Comparison of ENCODE assay signal across 10 cellular contexts in genomic region chr21:42047821-42048613, GRCh38. TPM values are rescaled to one million over a fixed set of nuclear protein-coding genes. Genes with fewer than 3 reads are reported as not detected.
DNase-seq lines count a peak whose midpoint lies in the region; ATAC-seq, FAIRE-seq and TF ChIP-seq lines count a peak whose summit lies in the region.
"Had no signal": no experiment of that assay in that cellular context is flagged by ENCODE, and none has a peak within 500 bp of the region (broad histone marks: within the 10 kb centered on the region; RNA-seq: fewer than 3 reads in every experiment).

No MANE protein-coding gene starts in this region.

- H3K9me3 ChIP-seq in Loucy (ENCODE audit: insufficient read depth, low read depth, low read length) (no peaks in the 10 kb centered on the region), lower lobe of right lung (no peaks in the 10 kb centered on the region)

- DNase-seq in caudate nucleus (lab: John Stamatoyannopoulos, UW) (peak in 6 of 61 donors; percentile 8 to 46 (median 21)), lower lobe of right lung (no peak), urothelium cell line (ENCODE audit: low spot score) (peak; percentile 68), NCI-H2029 (lab: John Stamatoyannopoulos, UW) (no peak)
- no peak for DNase-seq in stimulated activated CD4-positive, alpha-beta T cell treated with anti-CD3 and anti-CD28 coated beads, Interleukin-4, amount 100 ng/mL, for 24 hours
- DNase-seq: activated naive CD4-positive, alpha-beta T cell; NCI-H146 had no signal

- no peaks in the 10 kb centered on the region for H3K9me2 ChIP-seq in Loucy (replicated peaks; ENCODE audit: low read depth, low read length)

- intact Hi-C loops in lower lobe of right lung (cut with DNase I) = no loop called here

- H3F3A ChIP-seq in Loucy (ENCODE audit: low read depth) = peaks cover 15% of the 10 kb centered on the region; the same call in 1 of the 2 replicates

- H4K20me1 ChIP-seq in Loucy (ENCODE audit: insufficient read depth, low read length, poor library complexity, severe bottlenecking) = no peaks in the 10 kb centered on the region

- no peak for FAIRE-seq in urothelium cell line (lab: Jason Lieb, UNC)
- FAIRE-seq: GM18507 had no signal

- H2AFZ ChIP-seq in Loucy (ENCODE audit: low read length) = no peak overlapping the region

- H3K36me3 ChIP-seq in Loucy (ENCODE audit: insufficient read depth, low read length) (no peaks in the 10 kb centered on the region), lower lobe of right lung (no peaks in the 10 kb centered on the region)

- no peak overlapping the region for H3K9ac ChIP-seq in Loucy (ENCODE audit: low read depth, low read length, poor library complexity, severe bottlenecking)

- TF ChIP-seq CTCF in Loucy (conservative IDR thresholded peaks at IDR 0.05; ENCODE audit: low read length) (no peak), lower lobe of right lung (IDR thresholded peaks at IDR 0.05) (no peak)

- peak overlapping the region; percentile 26 for H3K27ac ChIP-seq in caudate nucleus (ENCODE audit: low read depth, low read length)
- H3K27ac ChIP-seq in lower lobe of right lung = no peak overlapping the region

- H3K4me3 ChIP-seq in Loucy (ENCODE audit: low read length, poor library complexity, severe bottlenecking) (no peak overlapping the region), lower lobe of right lung (no peak overlapping the region)

- H3K79me2 ChIP-seq in Loucy (ENCODE audit: insufficient read depth, low read length) = no peaks in the 10 kb centered on the region

- H3K4me1 ChIP-seq in Loucy (ENCODE audit: insufficient read depth, low read length, poor library complexity, severe bottlenecking) = peaks cover 59% of the 10 kb centered on the region
- H3K4me1 ChIP-seq in lower lobe of right lung = no peaks in the 10 kb centered on the region

- H3K27me3 ChIP-seq in Loucy (ENCODE audit: insufficient read depth, low read length, poor library complexity, severe bottlenecking) = no peaks in the 10 kb centered on the region
- H3K27me3 ChIP-seq in lower lobe of right lung (ENCODE audit: low read depth) = no peaks in the 10 kb centered on the region

- H3K4me2 ChIP-seq in Loucy (ENCODE audit: low read depth, low read length, poor library complexity, severe bottlenecking) = peak overlapping the region; percentile 14

- ATAC-seq in lower lobe of right lung (peak; percentile 25 to 60), HG02678 (IDR thresholded peaks at IDR 0.05; ENCODE audit: unreplicated experiment) (no peak)

RNA-seq across cellular contexts. Expression of gene UMODL1, which starts 23.1 kb away (rescaled TPM):
- 0.50 TPM for total RNA-seq in lower lobe of right lung

RNA-seq across cellular contexts. Expression of gene ZBTB21, which starts 37.9 kb away (rescaled TPM):
- total RNA-seq in lower lobe of right lung = 15.6 TPM
